ENCODE assay signal across 1 cellular context in genomic region chr19:14515501-14516047, GRCh38.
TF ChIP-seq lines count a peak whose summit lies in the region.

No MANE protein-coding gene starts in this region.

TF ChIP-seq in GM12878, 131 proteins besides CTCF, POLR2A, EP300 and RAD21:
- TF ChIP-seq GABPA (IDR thresholded peaks at IDR 0.05; ENCODE audit: low read depth) (no peak), ZNF217 (IDR thresholded peaks at IDR 0.05) (no peak), SKIL (IDR thresholded peaks at IDR 0.05; ENCODE audit: low read depth, poor library complexity, severe bottlenecking) (no peak), ELK1 (IDR thresholded peaks at IDR 0.05; ENCODE audit: low read depth, low read length) (no peak), NBN (IDR thresholded peaks at IDR 0.05) (no peak), DPF2 (IDR thresholded peaks at IDR 0.05) (no peak), RAD51 (IDR thresholded peaks at IDR 0.05) (no peak), ZZZ3 (IDR thresholded peaks at IDR 0.05; ENCODE audit: control insufficient read depth, insufficient read length, low read depth) (no peak), BCLAF1 (IDR thresholded peaks at IDR 0.05) (no peak)
- TF ChIP-seq, protein P1, sequence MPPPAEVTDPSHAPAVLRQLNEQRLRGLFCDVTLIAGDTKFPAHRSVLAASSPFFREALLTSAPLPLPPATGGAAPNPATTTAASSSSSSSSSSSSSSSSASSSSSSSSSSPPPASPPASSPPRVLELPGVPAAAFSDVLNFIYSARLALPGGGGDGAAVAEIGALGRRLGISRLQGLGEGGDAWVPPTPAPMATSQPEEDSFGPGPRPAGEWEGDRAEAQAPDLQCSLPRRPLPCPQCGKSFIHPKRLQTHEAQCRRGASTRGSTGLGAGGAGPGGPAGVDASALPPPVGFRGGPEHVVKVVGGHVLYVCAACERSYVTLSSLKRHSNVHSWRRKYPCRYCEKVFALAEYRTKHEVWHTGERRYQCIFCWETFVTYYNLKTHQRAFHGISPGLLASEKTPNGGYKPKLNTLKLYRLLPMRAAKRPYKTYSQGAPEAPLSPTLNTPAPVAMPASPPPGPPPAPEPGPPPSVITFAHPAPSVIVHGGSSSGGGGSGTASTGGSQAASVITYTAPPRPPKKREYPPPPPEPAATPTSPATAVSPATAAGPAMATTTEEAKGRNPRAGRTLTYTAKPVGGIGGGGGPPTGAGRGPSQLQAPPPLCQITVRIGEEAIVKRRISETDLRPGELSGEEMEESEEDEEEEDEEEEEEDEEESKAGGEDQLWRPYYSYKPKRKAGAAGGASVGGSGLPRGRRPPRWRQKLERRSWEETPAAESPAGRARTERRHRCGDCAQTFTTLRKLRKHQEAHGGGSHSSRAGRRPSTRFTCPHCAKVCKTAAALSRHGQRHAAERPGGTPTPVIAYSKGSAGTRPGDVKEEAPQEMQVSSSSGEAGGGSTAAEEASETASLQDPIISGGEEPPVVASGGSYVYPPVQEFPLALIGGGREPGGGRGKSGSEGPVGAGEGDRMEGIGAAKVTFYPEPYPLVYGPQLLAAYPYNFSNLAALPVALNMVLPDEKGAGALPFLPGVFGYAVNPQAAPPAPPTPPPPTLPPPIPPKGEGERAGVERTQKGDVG (CRISPR knock-in tag; IDR thresholded peaks at IDR 0.05) = no peak
